Comparison of ENCODE assay signal across 8 cellular contexts in the genomic region with DNA sequence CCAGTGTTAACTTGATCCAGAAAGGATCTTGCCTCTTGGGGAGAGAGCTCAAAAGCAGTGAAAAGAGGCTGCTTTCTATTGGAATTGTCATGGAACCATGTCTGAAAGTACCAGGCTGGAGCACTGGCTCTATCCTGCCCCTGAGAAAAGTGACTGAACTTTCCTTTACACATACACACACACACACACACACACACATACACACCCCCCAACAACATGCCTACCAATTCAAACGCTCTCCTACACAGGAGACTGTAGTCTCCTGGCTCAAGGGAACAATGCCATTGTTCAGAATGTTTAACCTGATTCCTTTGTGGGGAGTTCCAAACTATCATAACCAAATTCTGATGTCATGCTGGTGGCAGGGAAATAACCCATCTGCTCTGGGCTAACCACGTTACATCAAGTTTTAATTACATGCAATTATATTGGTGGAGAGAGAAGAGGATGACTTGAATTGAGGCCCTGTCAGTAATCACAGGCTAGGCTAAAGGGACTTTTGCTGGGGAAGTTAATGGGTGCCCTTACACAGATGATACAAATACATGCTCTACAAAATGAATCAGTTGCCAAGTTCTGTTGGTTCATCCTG. TPM values are rescaled to one million over a fixed set of nuclear protein-coding genes. Genes with fewer than 3 reads are reported as not detected.
DNase-seq lines count a peak whose midpoint lies in the region; ATAC-seq, FAIRE-seq and TF ChIP-seq lines count a peak whose summit lies in the region.

No MANE protein-coding gene starts in this region.

- no peaks in the 10 kb centered on the region for H3K36me3 ChIP-seq in CD8-positive, alpha-beta T cell (ENCODE audit: insufficient read depth, low read length)
- H3K36me3 ChIP-seq in astrocyte (ENCODE audit: insufficient read depth, low read length), result no peaks in the 10 kb centered on the region

- H3K4me3 ChIP-seq in CD8-positive, alpha-beta T cell (ENCODE audit: low read depth, low read length), result no peak overlapping the region
- no peak overlapping the region for H3K4me3 ChIP-seq in astrocyte (ENCODE audit: insufficient read depth, low read depth, low read length)

- peak; percentile 66 for FAIRE-seq in GM19239 (lab: Jason Lieb, UNC)
- FAIRE-seq in astrocyte (lab: Jason Lieb, UNC), result no peak

- no peaks in the 10 kb centered on the region for H3K4me1 ChIP-seq in CD8-positive, alpha-beta T cell (ENCODE audit: insufficient read depth, low read length)
- peaks cover 11% of the 10 kb centered on the region for H3K4me1 ChIP-seq in astrocyte (ENCODE audit: insufficient read depth, low read length)

- H2AFZ ChIP-seq in astrocyte (ENCODE audit: low read depth, low read length), result no peak overlapping the region

- intact Hi-C loops in CD8-positive, alpha-beta T cell (cut with DNase I, micrococcal nuclease), result no loop called here
- intact Hi-C loops in posterior cingulate gyrus (cut with DNase I), result no loop called here

- H3K4me2 ChIP-seq in astrocyte (ENCODE audit: low read length), result peak overlapping the region; percentile 47

- peak overlapping the region; percentile 90 for H3K27ac Mint-ChIP-seq in CD8-positive, alpha-beta T cell
- H3K27ac Mint-ChIP-seq in astrocyte (ENCODE audit: unreplicated experiment) (no peak overlapping the region), HFFc6 (no peak overlapping the region)

- no peak for TF ChIP-seq CTCF in CD8-positive, alpha-beta T cell (IDR thresholded peaks at IDR 0.05)
- TF ChIP-seq CTCF in astrocyte (IDR thresholded peaks at IDR 0.05; ENCODE audit: insufficient read depth, low read depth, low read length), result no peak
- no peak for TF ChIP-seq CTCF in HFFc6 (IDR thresholded peaks at IDR 0.05)

- H3K9ac ChIP-seq in astrocyte (ENCODE audit: low read length), result no peak overlapping the region

- no peaks in the 10 kb centered on the region for H3K9me3 ChIP-seq in CD8-positive, alpha-beta T cell (ENCODE audit: low read length)
- no peaks in the 10 kb centered on the region for H3K9me3 ChIP-seq in astrocyte (ENCODE audit: insufficient read depth, low read depth, low read length)

- peak; percentile 76 for ATAC-seq in CD8-positive, alpha-beta T cell
- ATAC-seq in HG03135 (IDR thresholded peaks at IDR 0.05; ENCODE audit: unreplicated experiment), result peak; percentile 55

- peaks cover 18% of the 10 kb centered on the region for H3K4me1 Mint-ChIP-seq in CD8-positive, alpha-beta T cell (ENCODE audit: low read depth)
- peaks cover 14% of the 10 kb centered on the region for H3K4me1 Mint-ChIP-seq in astrocyte (ENCODE audit: low read depth, unreplicated experiment)
- peaks cover 25% of the 10 kb centered on the region for H3K4me1 Mint-ChIP-seq in HFFc6 (ENCODE audit: low read depth)

- H3K4me3 Mint-ChIP-seq in CD8-positive, alpha-beta T cell, result no peak overlapping the region
- H3K4me3 Mint-ChIP-seq in astrocyte (ENCODE audit: unreplicated experiment) (no peak overlapping the region), HFFc6 (no peak overlapping the region)

- DNase-seq in CD8-positive, alpha-beta T cell, result no peak
- DNase-seq in GM19239 (ENCODE audit: insufficient read length, low spot score), result no peak
- DNase-seq in astrocyte (ENCODE audit: low read depth), result peak; percentile 60
- DNase-seq in HFFc6, result no peak
- DNase-seq in posterior cingulate gyrus, result no peak
- DNase-seq in SHP77 treated with DMSO at 0.1 percent for 48 hours (lab: John Stamatoyannopoulos, UW), result no peak
- no peak for DNase-seq in NCI-H2227 (lab: John Stamatoyannopoulos, UW; ENCODE audit: unreplicated experiment)

- H3K9me3 Mint-ChIP-seq in CD8-positive, alpha-beta T cell, result no peaks in the 10 kb centered on the region
- no peaks in the 10 kb centered on the region for H3K9me3 Mint-ChIP-seq in astrocyte (ENCODE audit: unreplicated experiment)
- H3K9me3 Mint-ChIP-seq in HFFc6, result no peaks in the 10 kb centered on the region

- no peaks in the 10 kb centered on the region for H4K20me1 ChIP-seq in astrocyte (ENCODE audit: insufficient read depth, low read length)

- H3K79me2 ChIP-seq in astrocyte (ENCODE audit: insufficient read depth, low read length), result no peaks in the 10 kb centered on the region

- H3K27me3 ChIP-seq in CD8-positive, alpha-beta T cell (ENCODE audit: insufficient read depth, low read length), result no peaks in the 10 kb centered on the region
- no peaks in the 10 kb centered on the region for H3K27me3 ChIP-seq in astrocyte (ENCODE audit: insufficient read depth, low read length)

- no peaks in the 10 kb centered on the region for H3K36me3 Mint-ChIP-seq in CD8-positive, alpha-beta T cell
- H3K36me3 Mint-ChIP-seq in astrocyte (ENCODE audit: low read depth, unreplicated experiment), result no peaks in the 10 kb centered on the region
- H3K36me3 Mint-ChIP-seq in HFFc6 (ENCODE audit: low read depth), result peaks cover 1% of the 10 kb centered on the region

- H3K27ac ChIP-seq in CD8-positive, alpha-beta T cell (ENCODE audit: low read depth, low read length), result no peak overlapping the region
- H3K27ac ChIP-seq in astrocyte (ENCODE audit: low read depth, low read length), result peak overlapping the region; percentile 7

- POLR2A ChIA-PET in CD8-positive, alpha-beta T cell (lab: Charles Lee), result interaction anchor here (0.6 to 1.2 kb wide), 2 partner anchors 51 to 179 kb away, joined by 3 read pairs; no protein-coding TSS in a partner anchor

- H3K27me3 Mint-ChIP-seq in CD8-positive, alpha-beta T cell (ENCODE audit: low read depth), result no peaks in the 10 kb centered on the region
- H3K27me3 Mint-ChIP-seq in astrocyte (ENCODE audit: low read depth, unreplicated experiment) (no peaks in the 10 kb centered on the region), HFFc6 (ENCODE audit: insufficient read depth) (no peaks in the 10 kb centered on the region)

- CTCF ChIA-PET in CD8-positive, alpha-beta T cell (lab: Charles Lee), result no interaction called here

RNA-seq across cellular contexts. Expression of a gene that starts 52.3 kb away (rescaled TPM):
- total RNA-seq in CD8-positive, alpha-beta T cell, result 10 to 100 TPM; 63.0 to 64.3 TPM
- 34.8 and 45.8 TPM in 2 replicates for total RNA-seq in astrocyte
- total RNA-seq in HFFc6 (2021; fragmentation: NEBNext Ultra II Directional; extraction: Animal tissue kit (Norgen Biotek cat#: 25700)), result 10 to 100 TPM; 30.5 to 48.9 (median 43.8) TPM
